In genomic region chr2:16359961-16360360, GRCh38 we compare ENCODE assay signal across 32 cellular contexts.
"Had no signal": no experiment of that assay in that cellular context is flagged by ENCODE, and none has a peak within 500 bp of the region (broad histone marks: within the 10 kb centered on the region; RNA-seq: fewer than 3 reads in every experiment).

No MANE protein-coding gene starts in this region.

- H3K27me3 ChIP-seq: adrenal gland, ascending aorta, body of pancreas, brain microvascular endothelial cell, breast epithelium, cardiac muscle cell had no signal

- H3K27ac ChIP-seq: adrenal gland, ascending aorta, body of pancreas, brain microvascular endothelial cell, breast epithelium, cardiac muscle cell had no signal

- H3K36me3 ChIP-seq: adrenal gland, ascending aorta, brain microvascular endothelial cell, breast epithelium, cardiac muscle cell had no signal

- DNase-seq: activated effector memory CD4-positive, alpha-beta T cell treated with anti-CD3 and anti-CD28 coated beads, Interleukin-2, amount 50 U/mL, for 16 hours; activated effector memory CD4-positive, alpha-beta T cell treated with Interleukin-2 at 50 U/mL for 16 hours; activated gamma-delta T cell; activated gamma-delta T cell treated with Interleukin-2 at 50 U/mL for 16 hours; activated naive CD4-positive, alpha-beta T cell; activated naive CD4-positive, alpha-beta T cell treated with anti-CD3 and anti-CD28 coated beads for 36 hours; activated naive CD4-positive, alpha-beta T cell treated with anti-CD3 and anti-CD28 coated beads, Interleukin-2, amount 10 ng/mL, durations not matched to agents 7 days and 5 days; activated naive CD4-positive, alpha-beta T cell treated with anti-CD3 and anti-CD28 coated beads, Interleukin-2, amount 50 U/mL, for 16 hours; activated naive CD4-positive, alpha-beta T cell treated with Interleukin-2 at 50 U/mL for 16 hours; activated naive CD8-positive, alpha-beta T cell treated with anti-CD3 and anti-CD28 coated beads for 36 hours; activated naive CD8-positive, alpha-beta T cell treated with anti-CD3 and anti-CD28 coated beads, Interleukin-2, amount 10 ng/mL, durations not matched to agents 7 days and 5 days; activated naive CD8-positive, alpha-beta T cell treated with anti-CD3 and anti-CD28 coated beads, Interleukin-2, amount 50 U/mL, for 24 hours; activated T-cell treated with anti-CD3 and anti-CD28 coated beads, Interleukin-2, amount 50 U/mL, for 4 hours; activated T-cell treated with anti-CD3 and anti-CD28 coated beads, Interleukin-2, amount 50 U/mL, for 48 hours; activated T-cell treated with anti-CD3 and anti-CD28 coated beads, Interleukin-2, amount 50 U/mL, for 72 hours; adrenal gland; amniotic stem cell; amygdala; anterior cingulate cortex; aorta; body of pancreas; brain microvascular endothelial cell; caudate nucleus; central memory CD4-positive, alpha-beta T cell; cerebellar nuclear complex had no signal

- H3K4me1 ChIP-seq: adrenal gland, ascending aorta, body of pancreas, breast epithelium had no signal

- H3K9me3 ChIP-seq: adrenal gland, body of pancreas had no signal

- ATAC-seq: activated naive CD4-positive, alpha-beta T cell treated with anti-CD3 and anti-CD28 coated beads, Interleukin-2, amount 50 U/mL, for 72 hours; activated naive CD8-positive, alpha-beta T cell treated with anti-CD3 and anti-CD28 coated beads, Interleukin-2, amount 50 U/mL, for 24 hours; activated T-cell treated with anti-CD3 and anti-CD28 coated beads, Interleukin-2, amount 50 U/mL, for 4 hours; activated T-cell treated with anti-CD3 and anti-CD28 coated beads, Interleukin-2, amount 50 U/mL, for 72 hours; activated T-helper 17 cell treated with anti-CD3 and anti-CD28 coated beads, Interleukin-2, amount 50 U/mL, for 72 hours; body of pancreas had no signal

- H3K4me3 ChIP-seq: adrenal gland, ascending aorta, body of pancreas, breast epithelium, cardiac muscle cell had no signal

- FAIRE-seq: astrocyte, bronchial epithelial cell had no signal
